Comparison of ENCODE assay signal across 30 cellular contexts in genomic region chr21:43029785-43030184, GRCh38.
"Had no signal": no experiment of that assay in that cellular context is flagged by ENCODE, and none has a peak within 500 bp of the region (broad histone marks: within the 10 kb centered on the region; RNA-seq: fewer than 3 reads in every experiment).

No MANE protein-coding gene starts in this region.

- H3K36me3 ChIP-seq: brain microvascular endothelial cell, breast epithelium had no signal

- H3K4me1 ChIP-seq: adrenal gland, body of pancreas, breast epithelium had no signal

- H3K4me3 ChIP-seq: adrenal gland, body of pancreas, breast epithelium had no signal

- H3K27me3 ChIP-seq: adrenal gland, body of pancreas, brain microvascular endothelial cell, breast epithelium had no signal

- DNase-seq: activated B cell treated with CpG ODN at 0.5 μM for 24 hours; activated CD4-positive, alpha-beta memory T cell treated with anti-CD3 and anti-CD28 coated beads for 36 hours; activated CD4-positive, alpha-beta T cell treated with anti-CD3 and anti-CD28 coated beads for 4 hours; activated CD4-positive, alpha-beta T cell treated with anti-CD3 and anti-CD28 coated beads, Interleukin-2, amount 10 ng/mL, durations not matched to agents 24 days and 14 days; activated CD4-positive, alpha-beta T cell treated with anti-CD3 and anti-CD28 coated beads, Interleukin-2, amount 50 U/mL, for 1 hour; activated CD4-positive, alpha-beta T cell treated with anti-CD3 and anti-CD28 coated beads, Interleukin-2, amount 50 U/mL, for 4 hours; activated CD4-positive, CD25-positive, alpha-beta regulatory T cell treated with anti-CD3 and anti-CD28 coated beads, Interleukin-2, amount 50 U/mL, for 72 hours; activated CD8-positive, alpha-beta memory T cell treated with anti-CD3 and anti-CD28 coated beads, Interleukin-2, amount 50 U/mL, for 4 hours; activated CD8-positive, alpha-beta T cell treated with anti-CD3 and anti-CD28 coated beads for 36 hours; activated effector memory CD4-positive, alpha-beta T cell treated with anti-CD3 and anti-CD28 coated beads, Interleukin-2, amount 50 U/mL, for 16 hours; activated gamma-delta T cell treated with Interleukin-2 at 50 U/mL for 16 hours; activated naive CD4-positive, alpha-beta T cell; activated naive CD4-positive, alpha-beta T cell treated with anti-CD3 and anti-CD28 coated beads for 36 hours; activated naive CD4-positive, alpha-beta T cell treated with anti-CD3 and anti-CD28 coated beads, Interleukin-2, amount 50 U/mL, for 16 hours; activated naive CD8-positive, alpha-beta T cell treated with anti-CD3 and anti-CD28 coated beads for 36 hours; activated T-cell treated with anti-CD3 and anti-CD28 coated beads for 4 hours; activated T-cell treated with anti-CD3 and anti-CD28 coated beads, Interleukin-2, amount 50 U/mL, for 1 hour; activated T-cell treated with anti-CD3 and anti-CD28 coated beads, Interleukin-2, amount 50 U/mL, for 4 hours; activated T-cell treated with anti-CD3 and anti-CD28 coated beads, Interleukin-2, amount 50 U/mL, for 72 hours; adrenal gland; amniotic stem cell; aorta; body of pancreas; brain microvascular endothelial cell; central memory CD4-positive, alpha-beta T cell; T-helper 1 cell; T-helper 2 cell; T-helper 9 cell had no signal

- H3K27ac ChIP-seq: adrenal gland, body of pancreas, brain microvascular endothelial cell, breast epithelium, VCaP had no signal

- H3K9me3 ChIP-seq: adrenal gland, body of pancreas, breast epithelium had no signal
